In the genomic region with DNA sequence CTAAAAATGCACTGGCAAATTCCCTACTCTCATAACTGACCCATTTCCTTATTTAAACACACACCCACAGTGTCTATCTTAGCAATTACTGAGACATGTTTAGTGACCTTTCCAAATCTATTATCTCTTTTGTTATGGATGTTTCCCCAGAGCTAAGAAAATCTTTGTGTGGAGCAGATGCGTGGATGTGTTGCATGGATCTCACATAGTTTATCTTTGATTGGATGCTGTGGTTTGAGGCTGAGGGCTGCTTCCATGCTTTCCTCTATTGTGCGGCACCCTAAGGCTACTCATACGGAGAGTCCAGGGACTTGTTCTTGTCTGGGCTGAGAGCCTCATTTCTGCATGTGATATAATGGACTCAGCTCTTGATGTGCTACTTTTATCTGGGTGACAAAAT, we compare ENCODE assay signal across 17 cellular contexts. TPM values are rescaled to one million over a fixed set of nuclear protein-coding genes. Genes with fewer than 3 reads are reported as not detected.
DNase-seq lines count a peak whose midpoint lies in the region; ATAC-seq and TF ChIP-seq lines count a peak whose summit lies in the region.
"Had no signal": no experiment of that assay in that cellular context is flagged by ENCODE, and none has a peak within 500 bp of the region (broad histone marks: within the 10 kb centered on the region; RNA-seq: fewer than 3 reads in every experiment).

No MANE protein-coding gene starts in this region.

- no peak overlapping the region for H3K4me3 Mint-ChIP-seq in T-helper 1 cell treated with Interleukin-12 subunit alpha and Interleukin-12 subunit beta and Interleukin-4 antibody, amounts not matched to agents 30 μg/mL and 1 μg/mL, for 36 hours
- no peak overlapping the region for H3K4me3 Mint-ChIP-seq in activated naive CD8-positive, alpha-beta T cell
- no peak overlapping the region for H3K4me3 Mint-ChIP-seq in activated naive CD8-positive, alpha-beta T cell treated with anti-CD3 and anti-CD28 coated beads, Interleukin-2, amount 50 U/mL, for 24 hours
- H3K4me3 Mint-ChIP-seq in endothelial cell (ENCODE audit: unreplicated experiment): peak overlapping the region; percentile 16
- H3K4me3 Mint-ChIP-seq: B cell, GM23338, H9 had no signal

- peaks cover 33% of the 10 kb centered on the region for H3K4me1 Mint-ChIP-seq in T-helper 1 cell treated with Interleukin-12 subunit alpha and Interleukin-12 subunit beta and Interleukin-4 antibody, amounts not matched to agents 30 μg/mL and 1 μg/mL, for 36 hours (ENCODE audit: low read depth)
- peaks cover 35% of the 10 kb centered on the region for H3K4me1 Mint-ChIP-seq in activated naive CD8-positive, alpha-beta T cell (ENCODE audit: low read depth)
- H3K4me1 Mint-ChIP-seq in activated naive CD8-positive, alpha-beta T cell treated with anti-CD3 and anti-CD28 coated beads, Interleukin-2, amount 50 U/mL, for 24 hours: peaks cover 25% of the 10 kb centered on the region
- H3K4me1 Mint-ChIP-seq in endothelial cell (ENCODE audit: unreplicated experiment): peaks cover 10% of the 10 kb centered on the region

- CTCF ChIA-PET in GM10248 (lab: Yijun Ruan, JAX): interaction anchor here (1.0 to 1.8 kb wide), 3 partner anchors 12 to 64 kb away, joined by 4 read pairs; a partner anchor contains a TSS

- H3K27ac Mint-ChIP-seq in T-helper 1 cell treated with Interleukin-12 subunit alpha and Interleukin-12 subunit beta and Interleukin-4 antibody, amounts not matched to agents 30 μg/mL and 1 μg/mL, for 36 hours: peak overlapping the region; percentile 5
- peak overlapping the region; percentile 29 for H3K27ac Mint-ChIP-seq in activated naive CD8-positive, alpha-beta T cell
- no peak overlapping the region for H3K27ac Mint-ChIP-seq in activated naive CD8-positive, alpha-beta T cell treated with anti-CD3 and anti-CD28 coated beads, Interleukin-2, amount 50 U/mL, for 24 hours
- H3K27ac Mint-ChIP-seq in endothelial cell (ENCODE audit: unreplicated experiment): no peak overlapping the region
- H3K27ac Mint-ChIP-seq: B cell; CD4-positive, CD25-positive, alpha-beta regulatory T cell; GM23338; H9 had no signal

- TF ChIP-seq CTCF in endothelial cell (IDR thresholded peaks at IDR 0.05; ENCODE audit: unreplicated experiment) (no peak), GM10248 (IDR thresholded peaks at IDR 0.05; ENCODE audit: control extremely low read depth, extremely low read depth, low read depth, missing control alignments) (no peak)

- no peaks in the 10 kb centered on the region for H3K27me3 Mint-ChIP-seq in T-helper 1 cell treated with Interleukin-12 subunit alpha and Interleukin-12 subunit beta and Interleukin-4 antibody, amounts not matched to agents 30 μg/mL and 1 μg/mL, for 36 hours (ENCODE audit: low read depth)
- H3K27me3 Mint-ChIP-seq in activated naive CD8-positive, alpha-beta T cell: no peaks in the 10 kb centered on the region
- H3K27me3 Mint-ChIP-seq in activated naive CD8-positive, alpha-beta T cell treated with anti-CD3 and anti-CD28 coated beads, Interleukin-2, amount 50 U/mL, for 24 hours: no peaks in the 10 kb centered on the region
- H3K27me3 Mint-ChIP-seq in endothelial cell (ENCODE audit: unreplicated experiment): peaks cover 7% of the 10 kb centered on the region
- H3K27me3 Mint-ChIP-seq: B cell; CD4-positive, CD25-positive, alpha-beta regulatory T cell; CD8-positive, alpha-beta memory T cell had no signal

- ATAC-seq in activated naive CD8-positive, alpha-beta T cell treated with anti-CD3 and anti-CD28 coated beads, Interleukin-2, amount 50 U/mL, for 24 hours: no peak
- no peak for ATAC-seq in GM18909 (IDR thresholded peaks at IDR 0.05; ENCODE audit: poor library complexity, unreplicated experiment)
- ATAC-seq: GM23338, HCT116 had no signal

- H3K36me3 Mint-ChIP-seq in T-helper 1 cell treated with Interleukin-12 subunit alpha and Interleukin-12 subunit beta and Interleukin-4 antibody, amounts not matched to agents 30 μg/mL and 1 μg/mL, for 36 hours (ENCODE audit: low read depth): peaks cover 57% of the 10 kb centered on the region
- peaks cover 2% of the 10 kb centered on the region for H3K36me3 Mint-ChIP-seq in activated naive CD8-positive, alpha-beta T cell
- peaks cover 58% of the 10 kb centered on the region for H3K36me3 Mint-ChIP-seq in activated naive CD8-positive, alpha-beta T cell treated with anti-CD3 and anti-CD28 coated beads, Interleukin-2, amount 50 U/mL, for 24 hours (ENCODE audit: low read depth)
- peaks cover 35% of the 10 kb centered on the region for H3K36me3 Mint-ChIP-seq in endothelial cell (ENCODE audit: low read depth, unreplicated experiment)

- POLR2A ChIA-PET in GM10248 (lab: Yijun Ruan, JAX): interaction anchor here (0.6 kb wide), 1 partner anchor 19 kb away, joined by 6 read pairs; a partner anchor contains a TSS

- no peaks in the 10 kb centered on the region for H3K9me3 Mint-ChIP-seq in T-helper 1 cell treated with Interleukin-12 subunit alpha and Interleukin-12 subunit beta and Interleukin-4 antibody, amounts not matched to agents 30 μg/mL and 1 μg/mL, for 36 hours
- no peaks in the 10 kb centered on the region for H3K9me3 Mint-ChIP-seq in activated naive CD8-positive, alpha-beta T cell (ENCODE audit: low read depth)
- H3K9me3 Mint-ChIP-seq in activated naive CD8-positive, alpha-beta T cell treated with anti-CD3 and anti-CD28 coated beads, Interleukin-2, amount 50 U/mL, for 24 hours: no peaks in the 10 kb centered on the region
- no peaks in the 10 kb centered on the region for H3K9me3 Mint-ChIP-seq in endothelial cell (ENCODE audit: unreplicated experiment)
- H3K9me3 Mint-ChIP-seq: CD4-positive, CD25-positive, alpha-beta regulatory T cell; CD8-positive, alpha-beta memory T cell; H9 had no signal

- DNase-seq in T-helper 1 cell: no peak
- DNase-seq in activated naive CD8-positive, alpha-beta T cell treated with anti-CD3 and anti-CD28 coated beads, Interleukin-2, amount 50 U/mL, for 24 hours: no peak
- no peak for DNase-seq in endothelial cell (ENCODE audit: low spot score)
- DNase-seq in GM10248 (ENCODE audit: extremely low spot score): no peak
- DNase-seq: CD4-positive, CD25-positive, alpha-beta regulatory T cell; CD8-positive, alpha-beta memory T cell; DMS 273 treated with DMSO at 0.1 percent for 48 hours; DMS79; EL; GDM1; H9 had no signal

RNA-seq across cellular contexts. Expression of a gene that starts 4.7 kb away (rescaled TPM):
- total RNA-seq in endothelial cell (ENCODE audit: unreplicated experiment): 43.8 TPM

RNA-seq across cellular contexts. Expression of a gene that starts 4.9 kb away (rescaled TPM):
- total RNA-seq in endothelial cell (ENCODE audit: unreplicated experiment): 48.5 TPM

RNA-seq across cellular contexts. Expression of a gene that starts 10.9 kb away (rescaled TPM):
- 7.3 TPM for total RNA-seq in endothelial cell (ENCODE audit: unreplicated experiment)

RNA-seq across cellular contexts. Expression of a gene that starts 10.9 kb away (rescaled TPM):
- total RNA-seq in endothelial cell (ENCODE audit: unreplicated experiment): 29.5 TPM

RNA-seq across cellular contexts. Expression of a gene that starts 15.6 kb away (rescaled TPM):
- 11.4 TPM for total RNA-seq in endothelial cell (ENCODE audit: unreplicated experiment)

Comparison
In these comparisons a context has a peak if more than half of its experiments do, and no peak if none do; other contexts are left out.
1. H3K27ac Mint-ChIP-seq: peak in T-helper 1 cell treated with Interleukin-12 subunit alpha and Interleukin-12 subunit beta and Interleukin-4 antibody, amounts not matched to agents 30 μg/mL and 1 μg/mL, for 36 hours (single experiment) and activated naive CD8-positive, alpha-beta T cell (single experiment); none in activated naive CD8-positive, alpha-beta T cell treated with anti-CD3 and anti-CD28 coated beads, Interleukin-2, amount 50 U/mL, for 24 hours (single experiment) and endothelial cell (single experiment).